Comparison of ENCODE assay signal across 23 cellular contexts in the genomic region with DNA sequence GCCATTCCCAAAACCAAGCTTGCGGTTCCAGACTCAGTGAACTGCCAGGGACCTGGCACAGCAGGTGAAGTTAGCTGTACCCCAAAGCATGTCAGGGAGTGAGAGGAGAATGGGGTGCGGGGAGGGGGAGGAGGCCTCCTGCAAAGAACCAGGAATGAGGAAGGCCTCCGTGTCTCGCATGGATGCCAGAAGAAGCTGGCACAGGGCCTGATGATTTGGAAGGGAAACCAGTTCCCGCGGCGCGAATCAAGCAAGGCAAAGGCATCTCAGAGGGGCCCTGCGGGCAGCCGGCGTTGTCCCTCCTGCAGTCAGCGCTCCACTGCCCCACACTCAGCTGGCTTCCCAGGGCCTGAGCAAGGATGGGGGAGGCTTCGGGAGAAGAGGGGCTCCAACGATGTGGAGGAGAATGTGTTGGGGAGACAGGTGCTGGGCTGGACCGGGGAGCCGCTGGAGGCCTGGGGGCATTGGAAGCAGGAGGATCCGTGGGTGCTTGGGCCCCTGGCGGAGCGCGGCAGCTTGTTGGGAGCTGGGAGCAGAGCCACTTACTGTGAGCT.
"Had no signal": no experiment of that assay in that cellular context is flagged by ENCODE, and none has a peak within 500 bp of the region (broad histone marks: within the 10 kb centered on the region; RNA-seq: fewer than 3 reads in every experiment).

No MANE protein-coding gene starts in this region.

- H2AFZ ChIP-seq: PC-9 had no signal

- H3K4me2 ChIP-seq: PC-9, SK-N-SH had no signal

- H3K27ac ChIP-seq: PC-9, VCaP had no signal

- DNase-seq: activated CD4-positive, alpha-beta memory T cell treated with anti-CD3 and anti-CD28 coated beads, Interleukin-2, amount 10 ng/mL, durations not matched to agents 7 days and 5 days; activated CD4-positive, alpha-beta T cell treated with anti-CD3 and anti-CD28 coated beads for 36 hours; activated CD4-positive, alpha-beta T cell treated with anti-CD3 and anti-CD28 coated beads, Interleukin-2, amount 50 U/mL, for 1 hour; activated gamma-delta T cell treated with Interleukin-2 at 50 U/mL for 16 hours; activated naive CD4-positive, alpha-beta T cell treated with anti-CD3 and anti-CD28 coated beads, Interleukin-2, amount 10 ng/mL, durations not matched to agents 7 days and 5 days; activated naive CD8-positive, alpha-beta T cell treated with anti-CD3 and anti-CD28 coated beads for 36 hours; activated T-cell treated with anti-CD3 and anti-CD28 coated beads for 4 hours; activated T-cell treated with anti-CD3 and anti-CD28 coated beads, Interleukin-2, amount 50 U/mL, for 48 hours; Karpas-422; NCI-H1092; NCI-H1417; NCI-H2029; NCI-H2107; NCI-H2171 treated with DMSO at 0.1 percent for 48 hours; NCI-H345; NCI-H510A; NCI-H526 treated with DMSO at 0.1 percent for 48 hours; NCI-H82; PC-9; SK-N-SH; T-helper 1 cell had no signal

- H3K4me3 ChIP-seq: K562, PC-9 had no signal

- H3K9me3 ChIP-seq: SK-N-SH had no signal

- H3K9ac ChIP-seq: SK-N-SH had no signal
